8 cellular contexts compared by ENCODE assay signal in genomic region chr15:63188937-63189871, GRCh38. TPM values are rescaled to one million over a fixed set of nuclear protein-coding genes. Genes with fewer than 3 reads are reported as not detected.
DNase-seq lines count a peak whose midpoint lies in the region; ATAC-seq and TF ChIP-seq lines count a peak whose summit lies in the region.

Gene RAB8B, plus strand, starts transcription at chr15:63189606. Its CDS starts 19 bp downstream, at chr15:63189625.

- H3K4me3 Mint-ChIP-seq in T-helper 2 cell treated with Interferon-gamma antibody and Interleukin-4, amounts not matched to agents 5 μg/mL and 100 μg/mL, for 36 hours = peak within 1 kb of the TSS; percentile 99

- H3K27me3 ChIP-seq in right atrium auricular region = no peaks in the 10 kb centered on the region
- H3K27me3 ChIP-seq in psoas muscle (ENCODE audit: insufficient read depth in 3 of 3, low read length in 2 of 3) = no peaks in the 10 kb centered on the region

- peak within 1 kb of the TSS; percentile 95 for H3K27ac Mint-ChIP-seq in T-helper 2 cell treated with Interferon-gamma antibody and Interleukin-4, amounts not matched to agents 5 μg/mL and 100 μg/mL, for 36 hours

- TF ChIP-seq CTCF in right atrium auricular region (IDR thresholded peaks at IDR 0.05) = peak in 1 of 2 donors; percentile 18
- no peak for TF ChIP-seq CTCF in psoas muscle (IDR thresholded peaks at IDR 0.05)

- ATAC-seq in GM18502 (IDR thresholded peaks at IDR 0.05; ENCODE audit: poor library complexity, unreplicated experiment) (peak; percentile 77), HG02885 (IDR thresholded peaks at IDR 0.05; ENCODE audit: poor library complexity, unreplicated experiment) (peak; percentile 83), psoas muscle (peak; percentile 99 to 100 (median 99))

- H3K9me3 Mint-ChIP-seq in T-helper 2 cell treated with Interferon-gamma antibody and Interleukin-4, amounts not matched to agents 5 μg/mL and 100 μg/mL, for 36 hours = no peaks in the 10 kb centered on the region

- peaks cover 0 to 33% of the 10 kb centered on the region in 2 donors for H3K4me1 ChIP-seq in right atrium auricular region
- H3K4me1 ChIP-seq in psoas muscle = peaks cover 19% of the 10 kb centered on the region
- no peaks in the 10 kb centered on the region for H3K4me1 ChIP-seq in urinary bladder (ENCODE audit: insufficient read depth)

- H3K36me3 ChIP-seq in right atrium auricular region = no peaks in the 10 kb centered on the region
- no peaks in the 10 kb centered on the region for H3K36me3 ChIP-seq in psoas muscle (ENCODE audit: insufficient read depth in 1 of 2, low read depth in 1 of 2)
- no peaks in the 10 kb centered on the region for H3K36me3 ChIP-seq in urinary bladder (ENCODE audit: insufficient read depth)

- WGBS in psoas muscle, 3 donors = 0 to 1% (median 1%) methylated on average over 57 to 77 of the region's 77 CpGs
- WGBS in urinary bladder = 1% methylated on average over 77 of the region's 77 CpGs

- peaks cover 44% of the 10 kb centered on the region for H3K4me1 Mint-ChIP-seq in T-helper 2 cell treated with Interferon-gamma antibody and Interleukin-4, amounts not matched to agents 5 μg/mL and 100 μg/mL, for 36 hours (ENCODE audit: low read depth)

- no peaks in the 10 kb centered on the region for H3K9me3 ChIP-seq in right atrium auricular region
- H3K9me3 ChIP-seq in psoas muscle = no peaks in the 10 kb centered on the region

- intact Hi-C loops in psoas muscle (cut with DNase I) = no loop called here

- DNase-seq in NCI-H1694 treated with DMSO at 0.1 percent for 48 hours (lab: John Stamatoyannopoulos, UW) (peak; percentile 87), anterior cingulate cortex (lab: John Stamatoyannopoulos, UW) (peak; percentile 71 to 99 (median 96)), right atrium auricular region (ENCODE audit: low spot score) (peak; percentile 99), psoas muscle (peak; percentile 99 to 100)
- peak; percentile 97 for DNase-seq in T-helper 2 cell treated with Interferon-gamma antibody and Interleukin-4, amounts not matched to agents 5 μg/mL and 100 μg/mL, for 36 hours (ENCODE audit: low spot score)

- no peaks in the 10 kb centered on the region for H3K27me3 Mint-ChIP-seq in T-helper 2 cell treated with Interferon-gamma antibody and Interleukin-4, amounts not matched to agents 5 μg/mL and 100 μg/mL, for 36 hours (ENCODE audit: low read depth)

- H3K36me3 Mint-ChIP-seq in T-helper 2 cell treated with Interferon-gamma antibody and Interleukin-4, amounts not matched to agents 5 μg/mL and 100 μg/mL, for 36 hours (ENCODE audit: low read depth) = peaks cover 19% of the 10 kb centered on the region

- H3K27ac ChIP-seq in right atrium auricular region = peak within 1 kb of the TSS; percentile 82 to 87
- peak within 1 kb of the TSS; percentile 72 for H3K27ac ChIP-seq in psoas muscle
- peak within 1 kb of the TSS; percentile 68 for H3K27ac ChIP-seq in urinary bladder (ENCODE audit: low read depth)

- peak within 1 kb of the TSS; percentile 77 to 82 for H3K4me3 ChIP-seq in right atrium auricular region
- H3K4me3 ChIP-seq in psoas muscle = peak within 1 kb of the TSS; percentile 74
- peak within 1 kb of the TSS; percentile 87 for H3K4me3 ChIP-seq in urinary bladder (ENCODE audit: low read depth, low read length)

RNA-seq across cellular contexts. Expression of gene RAB8B, which starts in this region (rescaled TPM):
- 10 to 100 TPM; 10.2 to 19.3 TPM for total RNA-seq in right atrium auricular region
- total RNA-seq in psoas muscle = 10 to 100 TPM in 1 of 4 donors, 1 to 10 TPM in 3; 5.4 to 18.1 (median 8.4) TPM
- polyA plus RNA-seq in psoas muscle = 1 to 10 TPM; 2.5 to 5.0 (median 4.6) TPM
- total RNA-seq in urinary bladder = 105 TPM
- 27.7 TPM for polyA plus RNA-seq in urinary bladder

Comparison
In these comparisons a context has a peak if more than half of its experiments do, and no peak if none do; other contexts are left out.
1. Peak in every context shown above with its lines: DNase-seq, ATAC-seq, H3K4me3 ChIP-seq and H3K27ac ChIP-seq.